In genomic region chr12:122202017-122202416, GRCh38 we compare ENCODE assay signal across 25 cellular contexts. TPM values are rescaled to one million over a fixed set of nuclear protein-coding genes. Genes with fewer than 3 reads are reported as not detected.
DNase-seq lines count a peak whose midpoint lies in the region; ATAC-seq and TF ChIP-seq lines count a peak whose summit lies in the region.
"Had no signal": no experiment of that assay in that cellular context is flagged by ENCODE, and none has a peak within 500 bp of the region (broad histone marks: within the 10 kb centered on the region; RNA-seq: fewer than 3 reads in every experiment).

No MANE protein-coding gene starts in this region.

- in situ Hi-C loops in transverse colon (cut with MboI; ENCODE audit: low pct_ligation_motif_present in 1 of 4, low pct_unique_long_range_greater_than_20kb in 1 of 4, low sequenced_read_pairs in 3 of 4) = no loop called here

- H3K4me3 Mint-ChIP-seq in activated T-helper 17 cell treated with anti-CD3 and anti-CD28 coated beads, Interleukin-2, amount 50 U/mL, for 72 hours = peak overlapping the region; percentile 79
- H3K4me3 Mint-ChIP-seq: HFFc6 had no signal

- DNase-seq in NCI-H524 treated with DMSO at 0.1 percent for 48 hours (lab: John Stamatoyannopoulos, UW) (peak; percentile 67), transverse colon (no peak)
- DNase-seq in activated CD4-positive, alpha-beta T cell treated with anti-CD3 and anti-CD28 coated beads, Interleukin-2, amount 50 U/mL, for 4 hours = no peak
- DNase-seq: DND-41, HFFc6, Kasumi-1, NCI-H1092 treated with DMSO at 0.1 percent for 48 hours, NCI-H1436, NCI-H187, NCI-H2081 treated with DMSO at 0.1 percent for 48 hours, NCI-H526, RPMI8226, SHP77, SW 1271 had no signal

- H3K4me1 ChIP-seq in BLaER1 (peaks cover 62% of the 10 kb centered on the region), transverse colon (peaks cover 0 to 22% (median 19%) of the 10 kb centered on the region in 4 donors)
- H3K4me1 ChIP-seq in BLaER1 treated with 17β-estradiol and CSF1 and Interleukin-3, amounts not matched to agents 10 nM and 100 nM = peaks cover 50 to 83% (median 71%) of the 10 kb centered on the region in 10 experiments

- 92 to 94% methylated on average over 1 to 6 of the region's 6 CpGs for WGBS in transverse colon (ENCODE audit: low coverage in 1 of 2), 2 donors

- no peak for TF ChIP-seq POLR2A in transverse colon (IDR thresholded peaks at IDR 0.05)

- no peak for TF ChIP-seq CTCF in transverse colon (IDR thresholded peaks at IDR 0.05)

- H3K4me2 ChIP-seq in BLaER1 = peak overlapping the region; percentile 89
- H3K4me2 ChIP-seq in BLaER1 treated with 17β-estradiol and CSF1 and Interleukin-3, amounts not matched to agents 10 nM and 100 nM = peak overlapping the region in 7 of 11 experiments; percentile 80 to 95 (median 85); a peak in 13 of 22 replicates

- H3K9me3 ChIP-seq in BLaER1 (no peaks in the 10 kb centered on the region), transverse colon (no peaks in the 10 kb centered on the region)
- no peaks in the 10 kb centered on the region for H3K9me3 ChIP-seq in BLaER1 treated with 17β-estradiol and CSF1 and Interleukin-3, amounts not matched to agents 10 nM and 100 nM (replicated peaks in 1 of 11)
- H3K9me3 ChIP-seq: HAP-1 had no signal

- TF ChIP-seq EP300 in transverse colon (IDR thresholded peaks at IDR 0.05; ENCODE audit: low read depth) = no peak

- H3K27ac ChIP-seq in BLaER1 = no peak overlapping the region
- no peak overlapping the region for H3K27ac ChIP-seq in BLaER1 treated with 17β-estradiol and CSF1 and Interleukin-3, amounts not matched to agents 10 nM and 100 nM
- H3K27ac ChIP-seq in transverse colon = no peak overlapping the region

- H3K4me3 ChIP-seq in BLaER1 = no peak overlapping the region
- no peak overlapping the region for H3K4me3 ChIP-seq in BLaER1 treated with 17β-estradiol and CSF1 and Interleukin-3, amounts not matched to agents 10 nM and 100 nM
- no peak overlapping the region for H3K4me3 ChIP-seq in transverse colon
- H3K4me3 ChIP-seq: HAP-1, K562 had no signal

- peaks cover 13% of the 10 kb centered on the region for H3K36me3 Mint-ChIP-seq in activated T-helper 17 cell treated with anti-CD3 and anti-CD28 coated beads, Interleukin-2, amount 50 U/mL, for 72 hours (ENCODE audit: low read depth)

- H3K27me3 ChIP-seq in BLaER1 (peaks cover 54% of the 10 kb centered on the region), transverse colon (peaks cover 86% of the 10 kb centered on the region)
- peaks cover 55 to 76% (median 61%) of the 10 kb centered on the region in 11 experiments for H3K27me3 ChIP-seq in BLaER1 treated with 17β-estradiol and CSF1 and Interleukin-3, amounts not matched to agents 10 nM and 100 nM

- H3K9me3 Mint-ChIP-seq in activated T-helper 17 cell treated with anti-CD3 and anti-CD28 coated beads, Interleukin-2, amount 50 U/mL, for 72 hours = no peaks in the 10 kb centered on the region
- H3K9me3 Mint-ChIP-seq: GM23338; HFFc6; T-helper 1 cell treated with Interleukin-12 subunit alpha and Interleukin-12 subunit beta and Interleukin-4 antibody, amounts not matched to agents 30 μg/mL and 1 μg/mL, for 36 hours had no signal

- intact Hi-C loops in transverse colon (cut with DNase I; ENCODE audit: low total_unique reads) = no loop called here

- peaks cover 42% of the 10 kb centered on the region for H4K20me1 ChIP-seq in BLaER1
- peaks cover 24 to 54% (median 35%) of the 10 kb centered on the region in 11 experiments; a peak in 21 of 22 replicates for H4K20me1 ChIP-seq in BLaER1 treated with 17β-estradiol and CSF1 and Interleukin-3, amounts not matched to agents 10 nM and 100 nM

- H3K27ac Mint-ChIP-seq in activated T-helper 17 cell treated with anti-CD3 and anti-CD28 coated beads, Interleukin-2, amount 50 U/mL, for 72 hours = no peak overlapping the region
- H3K27ac Mint-ChIP-seq: GM23338, HFFc6 had no signal

- H3K27me3 Mint-ChIP-seq in activated T-helper 17 cell treated with anti-CD3 and anti-CD28 coated beads, Interleukin-2, amount 50 U/mL, for 72 hours = peaks cover 13% of the 10 kb centered on the region

- no peak overlapping the region for H3K9ac ChIP-seq in BLaER1
- H3K9ac ChIP-seq in BLaER1 treated with 17β-estradiol and CSF1 and Interleukin-3, amounts not matched to agents 10 nM and 100 nM = no peak overlapping the region

- H3K36me3 ChIP-seq in BLaER1 = peaks cover 13% of the 10 kb centered on the region
- peaks cover 3 to 12% (median 7%) of the 10 kb centered on the region in 11 experiments for H3K36me3 ChIP-seq in BLaER1 treated with 17β-estradiol and CSF1 and Interleukin-3, amounts not matched to agents 10 nM and 100 nM
- H3K36me3 ChIP-seq in transverse colon = no peaks in the 10 kb centered on the region

- ATAC-seq in activated T-helper 17 cell treated with anti-CD3 and anti-CD28 coated beads, Interleukin-2, amount 50 U/mL, for 72 hours (replicated peaks) = no peak
- no peak for ATAC-seq in HG02840 (IDR thresholded peaks at IDR 0.05; ENCODE audit: low FRiP score, unreplicated experiment)
- ATAC-seq: GM23338, K562 had no signal

- H3K4me1 Mint-ChIP-seq in activated T-helper 17 cell treated with anti-CD3 and anti-CD28 coated beads, Interleukin-2, amount 50 U/mL, for 72 hours = peaks cover 6% of the 10 kb centered on the region

RNA-seq across cellular contexts. Expression of gene B3GNT4, which starts 1.5 kb away (rescaled TPM):
- 1 to 10 TPM in 1 of 2 donors, under 1 TPM in 1; 0.48 to 5.3 TPM for total RNA-seq in activated T-helper 17 cell treated with anti-CD3 and anti-CD28 coated beads, Interleukin-2, amount 50 U/mL, for 72 hours
- total RNA-seq in transverse colon = 1 to 10 TPM in 1 of 4 donors, not detected in 3; 1.3 TPM
- total RNA-seq: B cell had no signal

RNA-seq across cellular contexts. Expression of gene LRRC43, which starts 19.1 kb away (rescaled TPM):
- total RNA-seq in activated T-helper 17 cell treated with anti-CD3 and anti-CD28 coated beads, Interleukin-2, amount 50 U/mL, for 72 hours = not detected
- total RNA-seq in transverse colon = under 1 TPM in 1 of 4 donors, not detected in 3; 0.64 TPM
- total RNA-seq: B cell, GM23338, HFFc6, K562, M059J, SK-MEL-5 had no signal

RNA-seq across cellular contexts. Expression of gene DIABLO, which starts 23.8 kb away (rescaled TPM):
- 10 to 100 TPM; 44.0 to 50.5 TPM for total RNA-seq in activated T-helper 17 cell treated with anti-CD3 and anti-CD28 coated beads, Interleukin-2, amount 50 U/mL, for 72 hours
- 100 to 1,000 TPM in 1 of 4 donors, 10 to 100 TPM in 3; 10.5 to 121 (median 54.3) TPM for total RNA-seq in transverse colon

RNA-seq across cellular contexts. Expression of gene IL31, which starts 28.0 kb away (rescaled TPM):
- not detected for total RNA-seq in activated T-helper 17 cell treated with anti-CD3 and anti-CD28 coated beads, Interleukin-2, amount 50 U/mL, for 72 hours
- total RNA-seq in transverse colon = not detected
- total RNA-seq: B cell, GM23338, HFFc6, K562, M059J, SK-MEL-5 had no signal
